6 cellular contexts compared by ENCODE assay signal in the genomic region with DNA sequence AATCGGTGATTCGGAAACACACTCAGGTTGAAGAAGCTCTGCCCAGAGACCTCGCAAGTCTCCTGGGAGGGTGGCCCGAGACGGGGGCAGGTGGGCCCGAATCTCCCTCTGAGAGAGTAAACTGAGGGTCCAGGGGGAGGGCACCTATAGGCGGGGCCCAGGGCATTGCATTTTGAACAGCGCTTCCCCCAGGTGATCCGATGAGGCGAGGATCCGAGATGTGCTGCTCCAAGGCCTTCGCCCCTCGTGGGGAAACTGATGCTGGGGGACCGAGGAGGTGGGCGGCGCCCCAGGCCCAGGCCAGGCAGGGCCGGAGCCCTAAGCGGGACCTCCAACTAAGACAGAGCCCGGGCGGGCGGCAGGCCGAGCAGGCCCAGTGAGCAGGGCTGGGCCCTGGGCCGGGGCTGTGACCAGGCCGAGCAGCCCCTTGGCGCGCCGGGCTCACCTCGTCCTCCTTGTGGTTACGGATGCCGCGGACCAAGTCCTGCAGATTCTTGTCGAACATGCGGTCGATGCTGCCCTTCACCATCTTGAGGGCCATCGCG. TPM values are rescaled to one million over a fixed set of nuclear protein-coding genes. Genes with fewer than 3 reads are reported as not detected.
DNase-seq lines count a peak whose midpoint lies in the region; ATAC-seq and TF ChIP-seq lines count a peak whose summit lies in the region.

No MANE protein-coding gene starts in this region.

- no peak overlapping the region for H2BK15ac ChIP-seq in IMR-90 (ENCODE audit: low read depth, low read length)

- dilution Hi-C loops in IMR-90 (cut with HindIII; ENCODE audit: low sequenced_read_pairs, unreplicated experiment): no loop called here

- peak overlapping the region; percentile 82 for H3K56ac ChIP-seq in IMR-90 (ENCODE audit: extremely low read depth, insufficient read depth, low read length)

- H4K20me1 ChIP-seq in IMR-90 (ENCODE audit: insufficient read depth, low read length): peaks cover 46% of the 10 kb centered on the region

- H2BK20ac ChIP-seq in IMR-90 (ENCODE audit: low read depth, low read length): no peak overlapping the region

- peak; percentile 54; the same call in 1 of the 2 replicates for TF ChIP-seq POLR2A in IMR-90 (IDR thresholded peaks at IDR 0.05; ENCODE audit: low read depth, low read length)

- intact Hi-C loops in IMR-90 (cut with micrococcal nuclease): loop anchor here (5.0 kb wide), 1 partner anchor 134 kb away; a partner anchor contains a TSS
- intact Hi-C loops in psoas muscle (cut with DNase I): loop anchor here (5.0 to 10.0 kb wide), 5 partner anchors 36 to 244 kb away; a partner anchor contains a TSS

- H3K4me2 ChIP-seq in IMR-90 (ENCODE audit: low read depth, low read length): peak overlapping the region; percentile 97

- H2AK9ac ChIP-seq in IMR-90 (replicated peaks; ENCODE audit: low read depth, low read length, poor library complexity): peak overlapping the region; percentile 100

- H3K79me1 ChIP-seq in IMR-90 (ENCODE audit: low read depth in 1 of 2, low read length in 2 of 2): peaks cover 0 to 38% of the 10 kb centered on the region in 2 experiments; a peak in 2 of 4 replicates

- in situ Hi-C loops in IMR-90 (cut with MboI; ENCODE audit: low sequenced_read_pairs): loop anchor here (10.0 kb wide), 2 partner anchors 164 to 244 kb away; no protein-coding TSS in a partner anchor
- in situ Hi-C loops in GM13977 (cut with MboI; ENCODE audit: low pct_unique_long_range_greater_than_20kb, low sequenced_read_pairs, unreplicated experiment): loop anchor here (25.0 kb wide), 1 partner anchor 486 kb away; no protein-coding TSS in a partner anchor

- no TSS peak for BruUV-seq in IMR-90 (replicated peaks; lab: Mats Ljungman, UMichigan)

- no peak for TF ChIP-seq CTCF in IMR-90 (conservative IDR thresholded peaks at IDR 0.05; ENCODE audit: low read depth, low read length)
- TF ChIP-seq CTCF in psoas muscle (IDR thresholded peaks at IDR 0.05): no peak
- no peak for TF ChIP-seq CTCF in GM13977 (IDR thresholded peaks at IDR 0.05; ENCODE audit: extremely low read depth, insufficient read depth, missing control alignments)

- H3K4me1 ChIP-seq in IMR-90 (ENCODE audit: control insufficient read depth, insufficient read depth, low read length): peaks cover 12% of the 10 kb centered on the region
- peaks cover 43% of the 10 kb centered on the region for H3K4me1 ChIP-seq in psoas muscle

- peak overlapping the region; percentile 95 for H4K91ac ChIP-seq in IMR-90 (ENCODE audit: insufficient read depth, low read depth, low read length)

- H3K9ac ChIP-seq in IMR-90 (ENCODE audit: low read depth, low read length): peak overlapping the region; percentile 99

- DNase-seq in IMR-90: no peak
- peak; percentile 71 for DNase-seq in ecto neural progenitor cell (ENCODE audit: low spot score)
- DNase-seq in psoas muscle: peak in 1 of 2 donors; percentile 71
- DNase-seq in kidney glomerular epithelial cell (lab: John Stamatoyannopoulos, UW): no peak
- DNase-seq in GM13977 (ENCODE audit: low spot score): no peak

- TF ChIP-seq RAD21 in IMR-90 (IDR thresholded peaks at IDR 0.05; ENCODE audit: low read length): no peak

- peak overlapping the region; percentile 91 for H2AK5ac ChIP-seq in IMR-90 (ENCODE audit: low read depth, low read length)

- peaks cover 11% of the 10 kb centered on the region; the same call in 1 of the 2 replicates for H3K9me1 ChIP-seq in IMR-90 (ENCODE audit: insufficient read depth, low read length)

- H3K4ac ChIP-seq in IMR-90 (ENCODE audit: low read depth, low read length): peak overlapping the region; percentile 99

- H4K8ac ChIP-seq in IMR-90 (ENCODE audit: low read depth in 2 of 2, low read length in 2 of 2): peak overlapping the region; percentile 92 to 95

- ATAC-seq in GM19351 (IDR thresholded peaks at IDR 0.05; ENCODE audit: unreplicated experiment): peak; percentile 2
- ATAC-seq in IMR-90 (ENCODE audit: low read depth): peak; percentile 15
- ATAC-seq in psoas muscle: no peak

- H3K36me3 ChIP-seq in IMR-90 (ENCODE audit: control insufficient read depth, insufficient read depth, low read length): peaks cover 6% of the 10 kb centered on the region
- no peaks in the 10 kb centered on the region for H3K36me3 ChIP-seq in psoas muscle (ENCODE audit: insufficient read depth in 1 of 2, low read depth in 1 of 2)

- H3K27me3 ChIP-seq in IMR-90 (ENCODE audit: control insufficient read depth, insufficient read depth, low read length) (no peaks in the 10 kb centered on the region), psoas muscle (ENCODE audit: insufficient read depth in 3 of 3, low read length in 2 of 3) (no peaks in the 10 kb centered on the region)

- H3K4me3 ChIP-seq in IMR-90 (ENCODE audit: insufficient read depth, low read depth, low read length): peak overlapping the region; percentile 99
- H3K4me3 ChIP-seq in psoas muscle: peak overlapping the region; percentile 100

- H3K27ac ChIP-seq in IMR-90 (ENCODE audit: insufficient read depth, low read length): peak overlapping the region; percentile 97
- H3K27ac ChIP-seq in psoas muscle: peak overlapping the region; percentile 96

- H2BK120ac ChIP-seq in IMR-90 (ENCODE audit: low read depth, low read length): peak overlapping the region; percentile 73; the same call in 1 of the 2 replicates

- H3K14ac ChIP-seq in IMR-90 (replicated peaks; ENCODE audit: low read depth, low read length): peak overlapping the region; percentile 99

- peak overlapping the region; percentile 94 for H3K23ac ChIP-seq in IMR-90 (ENCODE audit: low read depth, low read length)

- peak overlapping the region; percentile 90 for H4K5ac ChIP-seq in IMR-90 (ENCODE audit: low read depth, low read length)

- POLR2A ChIA-PET in IMR-90 (lab: Charles Lee; ENCODE audit: unreplicated experiment): no interaction called here

- H3K9me3 ChIP-seq in IMR-90 (ENCODE audit: control insufficient read depth, insufficient read depth, low read length): no peaks in the 10 kb centered on the region
- no peaks in the 10 kb centered on the region for H3K9me3 ChIP-seq in psoas muscle

- peak overlapping the region; percentile 88 for H2BK5ac ChIP-seq in IMR-90 (ENCODE audit: low read depth, low read length, poor library complexity, severe bottlenecking)

- H3K18ac ChIP-seq in IMR-90 (ENCODE audit: low read depth, low read length): peak overlapping the region; percentile 44; the same call in 1 of the 2 replicates

- peak overlapping the region; percentile 91 for H2AFZ ChIP-seq in IMR-90 (replicated peaks; ENCODE audit: low read length, poor library complexity)

- CTCF ChIA-PET in IMR-90 (lab: Yijun Ruan, JAX): no interaction called here

- 2% methylated on average over 32 of the region's 36 CpGs; no CpG with 5 or more reads in 1 of the 2 experiments for WGBS in IMR-90 (ENCODE audit: extremely low coverage in 2 of 2, insufficient read length in 1 of 2), 2 experiments
- 0 to 1% (median 1%) methylated on average over 29 to 36 of the region's 36 CpGs for WGBS in psoas muscle, 3 donors

TF ChIP-seq in IMR-90, 13 proteins besides CTCF, POLR2A, EP300 and RAD21:
- no peak for TF ChIP-seq RCOR1 (IDR thresholded peaks at IDR 0.05; ENCODE audit: insufficient replicate concordance, low read length)
- TF ChIP-seq MXI1 (IDR thresholded peaks at IDR 0.05; ENCODE audit: borderline replicate concordance, low read depth, low read length): peak; percentile 7; the same call in 1 of the 2 replicates

RNA-seq across cellular contexts. Expression of a gene that starts 0.5 kb away (rescaled TPM):
- total RNA-seq in IMR-90 (2012; rRNA removed) (75.3 and 76.1 TPM in 2 replicates), psoas muscle (100 to 1,000 TPM in 2 of 4 donors, 10 to 100 TPM in 2; 71.9 to 103 (median 91.4) TPM)
- polyA plus RNA-seq in IMR-90 (2012; rRNA removed) (129 and 132 TPM in 2 replicates), psoas muscle (100 to 1,000 TPM in 1 of 3 donors, 10 to 100 TPM in 2; 51.5 to 120 (median 76.0) TPM)
- 112 and 149 TPM in 2 replicates for polyA plus RNA-seq in IMR-90 (2012; cell fraction: cytosol; rRNA removed)
- 165 and 397 TPM in 2 replicates for polyA plus RNA-seq in IMR-90 (2012; cell fraction: nucleus; rRNA removed; ENCODE audit: low replicate concordance)

RNA-seq across cellular contexts. Expression of a gene that starts 12.9 kb away (rescaled TPM):
- 2.5 TPM in 2 replicates for total RNA-seq in IMR-90 (2012; rRNA removed)
- 12.6 and 22.0 TPM in 2 replicates for polyA plus RNA-seq in IMR-90 (2012; rRNA removed)
- polyA plus RNA-seq in IMR-90 (2012; cell fraction: cytosol; rRNA removed): 10.1 and 10.4 TPM in 2 replicates
- polyA plus RNA-seq in IMR-90 (2012; cell fraction: nucleus; rRNA removed; ENCODE audit: low replicate concordance): 43.0 and 136 TPM in 2 replicates
- 10 to 100 TPM; 11.2 to 25.9 (median 22.1) TPM for total RNA-seq in psoas muscle
- polyA plus RNA-seq in psoas muscle: 10 to 100 TPM in 2 of 3 donors, 1 to 10 TPM in 1; 7.6 to 16.3 (median 15.5) TPM

RNA-seq across cellular contexts. Expression of a gene that starts 54.2 kb away (rescaled TPM):
- total RNA-seq in IMR-90 (2012; rRNA removed): 0.56 and 0.72 TPM in 2 replicates
- polyA plus RNA-seq in IMR-90 (2012; rRNA removed): 2.8 and 3.4 TPM in 2 replicates
- polyA plus RNA-seq in IMR-90 (2012; cell fraction: cytosol; rRNA removed): 0.37 and 1.5 TPM in 2 replicates
- polyA plus RNA-seq in IMR-90 (2012; cell fraction: nucleus; rRNA removed; ENCODE audit: low replicate concordance): 19.5 and 47.8 TPM in 2 replicates
- 1 to 10 TPM in 3 of 4 donors, under 1 TPM in 1; 0.89 to 2.8 (median 1.4) TPM for total RNA-seq in psoas muscle
- 1 to 10 TPM in 2 of 3 donors, under 1 TPM in 1; 0.69 to 3.0 (median 2.0) TPM for polyA plus RNA-seq in psoas muscle

RNA-seq across cellular contexts. Expression of a gene that starts 54.7 kb away (rescaled TPM):
- total RNA-seq in IMR-90 (2012; rRNA removed) (8.9 and 9.3 TPM in 2 replicates), psoas muscle (10 to 100 TPM in 3 of 4 donors, 1 to 10 TPM in 1; 9.9 to 19.8 (median 17.2) TPM)
- polyA plus RNA-seq in IMR-90 (2012; rRNA removed) (26.5 and 28.8 TPM in 2 replicates), psoas muscle (10 to 100 TPM in 2 of 3 donors, 1 to 10 TPM in 1; 8.3 to 13.5 (median 11.3) TPM)
- polyA plus RNA-seq in IMR-90 (2012; cell fraction: cytosol; rRNA removed): 20.4 and 29.9 TPM in 2 replicates
- 15.3 and 28.7 TPM in 2 replicates for polyA plus RNA-seq in IMR-90 (2012; cell fraction: nucleus; rRNA removed; ENCODE audit: low replicate concordance)

Comparison
In these comparisons a context has a peak if more than half of its experiments do, and no peak if none do; other contexts are left out.
1. ATAC-seq: peak in GM19351 (single experiment) and IMR-90 (single experiment); none in psoas muscle (0 of 4).